Comparison of ENCODE assay signal across 1 cellular context in genomic region chr16:1782408-1783247, GRCh38.
A peak's percentile ranks its signal among the peaks of the same experiment; 100 is the strongest.
TF ChIP-seq lines count a peak whose summit lies in the region.

Gene NUBP2 (plus strand): TSS chr16:1782960. CDS start chr16:1783021, 61 bp downstream.
Gene SPSB3 (minus strand): TSS chr16:1782571. CDS start chr16:1781483, 1,088 bp downstream.

TF ChIP-seq in GM23338, 12 proteins besides CTCF, POLR2A, EP300 and RAD21:
- TF ChIP-seq, protein P1, sequence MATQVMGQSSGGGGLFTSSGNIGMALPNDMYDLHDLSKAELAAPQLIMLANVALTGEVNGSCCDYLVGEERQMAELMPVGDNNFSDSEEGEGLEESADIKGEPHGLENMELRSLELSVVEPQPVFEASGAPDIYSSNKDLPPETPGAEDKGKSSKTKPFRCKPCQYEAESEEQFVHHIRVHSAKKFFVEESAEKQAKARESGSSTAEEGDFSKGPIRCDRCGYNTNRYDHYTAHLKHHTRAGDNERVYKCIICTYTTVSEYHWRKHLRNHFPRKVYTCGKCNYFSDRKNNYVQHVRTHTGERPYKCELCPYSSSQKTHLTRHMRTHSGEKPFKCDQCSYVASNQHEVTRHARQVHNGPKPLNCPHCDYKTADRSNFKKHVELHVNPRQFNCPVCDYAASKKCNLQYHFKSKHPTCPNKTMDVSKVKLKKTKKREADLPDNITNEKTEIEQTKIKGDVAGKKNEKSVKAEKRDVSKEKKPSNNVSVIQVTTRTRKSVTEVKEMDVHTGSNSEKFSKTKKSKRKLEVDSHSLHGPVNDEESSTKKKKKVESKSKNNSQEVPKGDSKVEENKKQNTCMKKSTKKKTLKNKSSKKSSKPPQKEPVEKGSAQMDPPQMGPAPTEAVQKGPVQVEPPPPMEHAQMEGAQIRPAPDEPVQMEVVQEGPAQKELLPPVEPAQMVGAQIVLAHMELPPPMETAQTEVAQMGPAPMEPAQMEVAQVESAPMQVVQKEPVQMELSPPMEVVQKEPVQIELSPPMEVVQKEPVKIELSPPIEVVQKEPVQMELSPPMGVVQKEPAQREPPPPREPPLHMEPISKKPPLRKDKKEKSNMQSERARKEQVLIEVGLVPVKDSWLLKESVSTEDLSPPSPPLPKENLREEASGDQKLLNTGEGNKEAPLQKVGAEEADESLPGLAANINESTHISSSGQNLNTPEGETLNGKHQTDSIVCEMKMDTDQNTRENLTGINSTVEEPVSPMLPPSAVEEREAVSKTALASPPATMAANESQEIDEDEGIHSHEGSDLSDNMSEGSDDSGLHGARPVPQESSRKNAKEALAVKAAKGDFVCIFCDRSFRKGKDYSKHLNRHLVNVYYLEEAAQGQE (IDR thresholded peaks at IDR 0.05; ENCODE audit: unreplicated experiment) = no peak
- TF ChIP-seq CREB1 (CRISPR knock-in tag; IDR thresholded peaks at IDR 0.05; ENCODE audit: low read depth) (peak; percentile 95), STAT1 (IDR thresholded peaks at IDR 0.05; ENCODE audit: unreplicated experiment) (no peak), ETS1 (IDR thresholded peaks at IDR 0.05) (peak; percentile 57; the same call in 1 of the 2 replicates), POLR2AphosphoS5 (IDR thresholded peaks at IDR 0.05; ENCODE audit: low read depth) (peak; percentile 43), ZNF331 (CRISPR knock-in tag; IDR thresholded peaks at IDR 0.05; ENCODE audit: low read depth) (no peak), EZH2phosphoT487 (IDR thresholded peaks at IDR 0.05; ENCODE audit: unreplicated experiment) (no peak), ZNF114 (CRISPR knock-in tag; IDR thresholded peaks at IDR 0.05) (no peak)
TF ChIP-seq in GM23338: peak in this region for 3.
